Comparison of ENCODE assay signal across 12 cellular contexts in genomic region chr10:119138341-119139306, GRCh38. TPM values are rescaled to one million over a fixed set of nuclear protein-coding genes. Genes with fewer than 3 reads are reported as not detected.
DNase-seq lines count a peak whose midpoint lies in the region; ATAC-seq, FAIRE-seq and TF ChIP-seq lines count a peak whose summit lies in the region.
"Had no signal": no experiment of that assay in that cellular context is flagged by ENCODE, and none has a peak within 500 bp of the region (broad histone marks: within the 10 kb centered on the region; RNA-seq: fewer than 3 reads in every experiment).

No MANE protein-coding gene starts in this region.

- H3K27ac ChIP-seq in DND-41 (ENCODE audit: low read length) (peak overlapping the region; percentile 94), PC-9 (no peak overlapping the region), HepG2 (ENCODE audit: extremely low read length, insufficient read depth, low read length) (no peak overlapping the region), substantia nigra (ENCODE audit: low read depth, low read length, poor library complexity, severe bottlenecking) (no peak overlapping the region)
- H3K27ac ChIP-seq: 22Rv1, epithelial cell of prostate had no signal

- H4K20me1 ChIP-seq in DND-41 (ENCODE audit: insufficient read depth, low read length) (no peaks in the 10 kb centered on the region), PC-9 (ENCODE audit: insufficient read depth) (no peaks in the 10 kb centered on the region), HepG2 (ENCODE audit: insufficient read depth, low read length) (no peaks in the 10 kb centered on the region)

- H2AFZ ChIP-seq in DND-41 (ENCODE audit: low read depth, low read length): no peak overlapping the region
- no peak overlapping the region for H2AFZ ChIP-seq in PC-9
- H2AFZ ChIP-seq in HepG2 (ENCODE audit: low read length): no peak overlapping the region

- TF ChIP-seq CTCF in DND-41 (IDR thresholded peaks at IDR 0.05; ENCODE audit: borderline replicate concordance, extremely low read depth, low read length, poor library complexity, severe bottlenecking) (no peak), PC-9 (conservative IDR thresholded peaks at IDR 0.05) (no peak), HepG2 (CRISPR knock-in tag; IDR thresholded peaks at IDR 0.05) (no peak)

- H3F3A ChIP-seq in PC-9 (ENCODE audit: insufficient read depth, low read depth): no peaks in the 10 kb centered on the region

- peak overlapping the region; percentile 46 for H3K9ac ChIP-seq in DND-41 (ENCODE audit: low read depth, low read length)
- H3K9ac ChIP-seq in HepG2 (ENCODE audit: insufficient read depth, low read depth, low read length): no peak overlapping the region

- BruUV-seq in PC-9 (replicated peaks; lab: Mats Ljungman, UMichigan) (TSS peak; percentile 7), HepG2 (replicated peaks; lab: Mats Ljungman, UMichigan) (no TSS peak)

- no peaks in the 10 kb centered on the region for H3K9me3 ChIP-seq in DND-41 (ENCODE audit: insufficient read depth, low read length, severe bottlenecking)
- H3K9me3 ChIP-seq in PC-9 (ENCODE audit: insufficient read depth, low read depth): no peaks in the 10 kb centered on the region
- no peaks in the 10 kb centered on the region for H3K9me3 ChIP-seq in HepG2 (ENCODE audit: low read length)
- H3K9me3 ChIP-seq: upper lobe of left lung had no signal

- CTCF ChIA-PET in PC-9 (lab: Charles Lee): interaction anchor here (0.7 kb wide), 1 partner anchor 50 kb away, joined by 4 read pairs; no protein-coding TSS in a partner anchor
- CTCF ChIA-PET in HepG2 (lab: Yijun Ruan, JAX; ENCODE audit: low intra/inter-chr PET ratio, low total read pairs): no interaction called here

- H3K36me3 ChIP-seq in DND-41 (ENCODE audit: insufficient read depth, low read length): peaks cover 69% of the 10 kb centered on the region
- H3K36me3 ChIP-seq in PC-9 (ENCODE audit: low read depth): no peaks in the 10 kb centered on the region
- H3K36me3 ChIP-seq in HepG2 (replicated peaks in 1 of 2; ENCODE audit: control insufficient read depth in 1 of 2, insufficient read depth in 2 of 2, low read length in 2 of 2): peaks cover 3 to 26% of the 10 kb centered on the region in 2 experiments; a peak in 2 of 5 replicates

- no peak for TF ChIP-seq RAD21 in HepG2 (CRISPR knock-in tag; IDR thresholded peaks at IDR 0.05)

- peak; percentile 50 for ATAC-seq in DND-41 (ENCODE audit: insufficient read depth, low read depth)
- ATAC-seq in HepG2: peak; percentile 14

- 98% methylated on average over 17 of the region's 17 CpGs for WGBS in HepG2 (ENCODE audit: low lambda C conversion rate)

- POLR2A ChIA-PET in PC-9 (lab: Charles Lee; ENCODE audit: unreplicated experiment) (no interaction called here), HepG2 (lab: Yijun Ruan, JAX) (interaction anchor here (0.7 to 1.5 kb wide), 7 partner anchors 18 to 469 kb away, joined by 3 to 5 read pairs (median 3); partner anchors contain the start of genes DENND10 and GRK5)

- in situ Hi-C loops in HepG2 (cut with HindIII; ENCODE audit: extremely low pct_ligation_motif_present, low pct_unique_long_range_greater_than_20kb): no loop called here

- no peak overlapping the region for H3K4me2 ChIP-seq in DND-41 (ENCODE audit: insufficient read depth, low read length)
- no peak overlapping the region for H3K4me2 ChIP-seq in PC-9
- H3K4me2 ChIP-seq in HepG2 (ENCODE audit: low read depth, low read length): no peak overlapping the region

- intact Hi-C loops in PC-9 (cut with micrococcal nuclease; ENCODE audit: unreplicated experiment) (loop anchor here (10.0 kb wide), 1 partner anchor 1196 kb away; no protein-coding TSS in a partner anchor), HepG2 (cut with micrococcal nuclease; ENCODE audit: unreplicated experiment) (loop anchor here (1.0 kb wide), 2 partner anchors 60 to 279 kb away; no protein-coding TSS in a partner anchor)

- H3K9me2 ChIP-seq in PC-9 (ENCODE audit: insufficient read depth): no peaks in the 10 kb centered on the region

- TF ChIP-seq EP300 in HepG2 (IDR thresholded peaks at IDR 0.05; ENCODE audit: low read depth in 2 of 2, low read length in 2 of 2) (no peak), HepG2 (CRISPR knock-in tag; IDR thresholded peaks at IDR 0.05; ENCODE audit: borderline replicate concordance) (no peak)

- H3K4me3 ChIP-seq in DND-41 (ENCODE audit: low read depth in 1 of 2, low read length in 2 of 2) (no peak overlapping the region), PC-9 (no peak overlapping the region), HepG2 (replicated peaks in 1 of 3; ENCODE audit: insufficient read depth in 1 of 3, low read depth in 2 of 3, low read length in 3 of 3) (no peak overlapping the region)
- H3K4me3 ChIP-seq: upper lobe of left lung had no signal

- TF ChIP-seq POLR2A in HepG2 (IDR thresholded peaks at IDR 0.05; ENCODE audit: insufficient read depth in 1 of 2, low read depth in 2 of 2, low read length in 2 of 2): no peak

- DNase-seq in SIG-M5 treated with dmso at 0.1 percent for 504 hours (lab: John Stamatoyannopoulos, UW; ENCODE audit: unreplicated experiment) (peak; percentile 52), SIG-M5 (lab: John Stamatoyannopoulos, UW) (no peak), DND-41 (peak; percentile 80), PC-9 (no peak), HepG2 (ENCODE audit: low spot score) (no peak), substantia nigra (lab: John Stamatoyannopoulos, UW) (no peak), foreskin melanocyte (no peak), AG20443 (ENCODE audit: low spot score) (no peak)

- H3K79me2 ChIP-seq in DND-41 (ENCODE audit: insufficient read depth, low read length) (peaks cover 26% of the 10 kb centered on the region), PC-9 (ENCODE audit: low read depth) (no peaks in the 10 kb centered on the region), HepG2 (ENCODE audit: insufficient read depth, low read length) (no peaks in the 10 kb centered on the region)

- FAIRE-seq in HepG2 (lab: Jason Lieb, UNC): no peak
- FAIRE-seq: GM19239 had no signal

- H3K27me3 ChIP-seq in DND-41 (ENCODE audit: insufficient read depth, low read length, poor library complexity): no peaks in the 10 kb centered on the region
- no peaks in the 10 kb centered on the region for H3K27me3 ChIP-seq in PC-9 (ENCODE audit: insufficient read depth, low read depth)
- no peaks in the 10 kb centered on the region for H3K27me3 ChIP-seq in HepG2 (ENCODE audit: control insufficient read depth in 1 of 2, insufficient read depth in 2 of 2, low read length in 2 of 2)
- H3K27me3 ChIP-seq: upper lobe of left lung had no signal

- H3K4me1 ChIP-seq in DND-41 (ENCODE audit: insufficient read depth, low read length) (peaks cover 55% of the 10 kb centered on the region), PC-9 (replicated peaks; ENCODE audit: insufficient read depth) (no peaks in the 10 kb centered on the region), HepG2 (ENCODE audit: insufficient read depth, low read length) (peaks cover 7% of the 10 kb centered on the region)

RNA-seq across cellular contexts. Expression of gene SFXN4, which starts 26.9 kb away (rescaled TPM):
- total RNA-seq in PC-9 (2021) (15.4 and 18.3 TPM in 2 replicates), HepG2 (2016; rRNA removed; fragmentation: Illumina TruSeq; extraction: Trizol) (47.4 and 64.9 TPM in 2 replicates)
- total RNA-seq in HepG2 (2016; cell fraction: cytosol; rRNA removed; fragmentation: Illumina TruSeq; extraction: Trizol; ENCODE audit: low read depth): 71.2 and 73.7 TPM in 2 replicates
- 55.2 and 66.3 TPM in 2 replicates for total RNA-seq in HepG2 (2016; cell fraction: insoluble cytoplasmic fraction; rRNA removed; fragmentation: Illumina TruSeq; extraction: Trizol)
- total RNA-seq in HepG2 (2016; cell fraction: membrane; rRNA removed; fragmentation: Illumina TruSeq; extraction: Trizol): 75.6 and 82.1 TPM in 2 replicates
- 39.7 and 50.2 TPM in 2 replicates for total RNA-seq in HepG2 (2016; cell fraction: nucleus; rRNA removed; fragmentation: Illumina TruSeq; extraction: Trizol)
- polyA plus RNA-seq in HepG2 (2011; rRNA removed): 44.6 and 47.7 TPM in 2 replicates
- 31.1 and 39.7 TPM in 2 replicates for polyA plus RNA-seq in HepG2 (2011; cell fraction: cytosol; rRNA removed)
- 45.5 and 47.7 TPM in 2 replicates for polyA plus RNA-seq in HepG2 (2011; cell fraction: nucleus; rRNA removed)
- polyA plus RNA-seq in HepG2 (2012): 32.0 and 35.6 TPM in 2 replicates
- polyA plus RNA-seq in HepG2 (2016; cell fraction: cytosol; fragmentation: Illumina TruSeq; extraction: Trizol; ENCODE audit: low read depth): 63.0 and 72.7 TPM in 2 replicates
- polyA plus RNA-seq in HepG2 (2016; cell fraction: insoluble cytoplasmic fraction; fragmentation: Illumina TruSeq; extraction: Trizol; ENCODE audit: low read depth): 42.6 and 43.4 TPM in 2 replicates
- polyA plus RNA-seq in HepG2 (2016; cell fraction: membrane; fragmentation: Illumina TruSeq; extraction: Trizol; ENCODE audit: low read depth): 56.9 and 60.5 TPM in 2 replicates
- polyA plus RNA-seq in HepG2 (2016; cell fraction: nucleus; fragmentation: Illumina TruSeq; extraction: Trizol; ENCODE audit: insufficient read depth, low read depth): 62.6 and 72.4 TPM in 2 replicates
- polyA minus RNA-seq in HepG2 (2011; rRNA and poly(A)+ RNA removed; ENCODE audit: low replicate concordance): 25.6 and 27.5 TPM in 2 replicates
- polyA minus RNA-seq in HepG2 (2011; cell fraction: cytosol; rRNA and poly(A)+ RNA removed): 19.2 and 19.8 TPM in 2 replicates
- 21.6 and 26.9 TPM in 2 replicates for polyA minus RNA-seq in HepG2 (2011; cell fraction: nucleus; rRNA and poly(A)+ RNA removed)

RNA-seq across cellular contexts. Expression of gene DENND10, which starts 34.7 kb away (rescaled TPM):
- total RNA-seq in PC-9 (2021): 30.1 and 31.8 TPM in 2 replicates
- total RNA-seq in HepG2 (2016; rRNA removed; fragmentation: Illumina TruSeq; extraction: Trizol): 43.7 and 55.1 TPM in 2 replicates
- 60.9 and 63.9 TPM in 2 replicates for total RNA-seq in HepG2 (2016; cell fraction: cytosol; rRNA removed; fragmentation: Illumina TruSeq; extraction: Trizol; ENCODE audit: low read depth)
- total RNA-seq in HepG2 (2016; cell fraction: insoluble cytoplasmic fraction; rRNA removed; fragmentation: Illumina TruSeq; extraction: Trizol): 41.2 and 59.1 TPM in 2 replicates
- total RNA-seq in HepG2 (2016; cell fraction: membrane; rRNA removed; fragmentation: Illumina TruSeq; extraction: Trizol): 60.7 and 62.3 TPM in 2 replicates
- total RNA-seq in HepG2 (2016; cell fraction: nucleus; rRNA removed; fragmentation: Illumina TruSeq; extraction: Trizol): 30.6 and 33.8 TPM in 2 replicates
- polyA plus RNA-seq in HepG2 (2011; rRNA removed): 75.9 and 78.8 TPM in 2 replicates
- 55.4 and 68.0 TPM in 2 replicates for polyA plus RNA-seq in HepG2 (2011; cell fraction: cytosol; rRNA removed)
- 53.4 and 62.1 TPM in 2 replicates for polyA plus RNA-seq in HepG2 (2011; cell fraction: nucleus; rRNA removed)
- polyA plus RNA-seq in HepG2 (2012): 48.6 and 60.7 TPM in 2 replicates
- polyA plus RNA-seq in HepG2 (2016; cell fraction: cytosol; fragmentation: Illumina TruSeq; extraction: Trizol; ENCODE audit: low read depth): 54.2 and 68.0 TPM in 2 replicates
- polyA plus RNA-seq in HepG2 (2016; cell fraction: insoluble cytoplasmic fraction; fragmentation: Illumina TruSeq; extraction: Trizol; ENCODE audit: low read depth): 52.2 and 53.2 TPM in 2 replicates
- polyA plus RNA-seq in HepG2 (2016; cell fraction: membrane; fragmentation: Illumina TruSeq; extraction: Trizol; ENCODE audit: low read depth): 44.9 and 45.7 TPM in 2 replicates
- 34.1 and 37.6 TPM in 2 replicates for polyA plus RNA-seq in HepG2 (2016; cell fraction: nucleus; fragmentation: Illumina TruSeq; extraction: Trizol; ENCODE audit: insufficient read depth, low read depth)
- polyA minus RNA-seq in HepG2 (2011; rRNA and poly(A)+ RNA removed; ENCODE audit: low replicate concordance): 36.0 and 110 TPM in 2 replicates
- polyA minus RNA-seq in HepG2 (2011; cell fraction: cytosol; rRNA and poly(A)+ RNA removed): 38.8 and 41.4 TPM in 2 replicates
- polyA minus RNA-seq in HepG2 (2011; cell fraction: nucleus; rRNA and poly(A)+ RNA removed): 53.0 and 61.8 TPM in 2 replicates

RNA-seq across cellular contexts. Expression of gene PRDX3, which starts 40.0 kb away (rescaled TPM):
- total RNA-seq in PC-9 (2021): 110 and 144 TPM in 2 replicates
- 407 and 643 TPM in 2 replicates for total RNA-seq in HepG2 (2016; rRNA removed; fragmentation: Illumina TruSeq; extraction: Trizol)
- total RNA-seq in HepG2 (2016; cell fraction: cytosol; rRNA removed; fragmentation: Illumina TruSeq; extraction: Trizol; ENCODE audit: low read depth): 38.1 and 38.2 TPM in 2 replicates
- total RNA-seq in HepG2 (2016; cell fraction: insoluble cytoplasmic fraction; rRNA removed; fragmentation: Illumina TruSeq; extraction: Trizol): 410 and 682 TPM in 2 replicates
- total RNA-seq in HepG2 (2016; cell fraction: membrane; rRNA removed; fragmentation: Illumina TruSeq; extraction: Trizol): 107 and 113 TPM in 2 replicates
- total RNA-seq in HepG2 (2016; cell fraction: nucleus; rRNA removed; fragmentation: Illumina TruSeq; extraction: Trizol): 156 and 165 TPM in 2 replicates
- polyA plus RNA-seq in HepG2 (2011; rRNA removed): 422 and 565 TPM in 2 replicates
- 232 and 280 TPM in 2 replicates for polyA plus RNA-seq in HepG2 (2011; cell fraction: cytosol; rRNA removed)
- polyA plus RNA-seq in HepG2 (2011; cell fraction: nucleus; rRNA removed): 67.2 and 84.0 TPM in 2 replicates
- 200 and 294 TPM in 2 replicates for polyA plus RNA-seq in HepG2 (2012)
- polyA plus RNA-seq in HepG2 (2016; cell fraction: cytosol; fragmentation: Illumina TruSeq; extraction: Trizol; ENCODE audit: low read depth): 38.1 and 38.3 TPM in 2 replicates
- polyA plus RNA-seq in HepG2 (2016; cell fraction: insoluble cytoplasmic fraction; fragmentation: Illumina TruSeq; extraction: Trizol; ENCODE audit: low read depth): 634 and 704 TPM in 2 replicates
- 89.6 and 90.4 TPM in 2 replicates for polyA plus RNA-seq in HepG2 (2016; cell fraction: membrane; fragmentation: Illumina TruSeq; extraction: Trizol; ENCODE audit: low read depth)
- polyA plus RNA-seq in HepG2 (2016; cell fraction: nucleus; fragmentation: Illumina TruSeq; extraction: Trizol; ENCODE audit: insufficient read depth, low read depth): 227 and 242 TPM in 2 replicates
- 468 and 479 TPM in 2 replicates for polyA minus RNA-seq in HepG2 (2011; rRNA and poly(A)+ RNA removed; ENCODE audit: low replicate concordance)
- 135 and 138 TPM in 2 replicates for polyA minus RNA-seq in HepG2 (2011; cell fraction: cytosol; rRNA and poly(A)+ RNA removed)
- 69.5 and 85.7 TPM in 2 replicates for polyA minus RNA-seq in HepG2 (2011; cell fraction: nucleus; rRNA and poly(A)+ RNA removed)

RNA-seq across cellular contexts. Expression of gene EIF3A, which starts 58.0 kb away (rescaled TPM):
- total RNA-seq in PC-9 (2021) (85.5 and 102 TPM in 2 replicates), HepG2 (2016; rRNA removed; fragmentation: Illumina TruSeq; extraction: Trizol) (117 and 168 TPM in 2 replicates)
- 7.3 and 9.3 TPM in 2 replicates for total RNA-seq in HepG2 (2016; cell fraction: cytosol; rRNA removed; fragmentation: Illumina TruSeq; extraction: Trizol; ENCODE audit: low read depth)
- 115 and 148 TPM in 2 replicates for total RNA-seq in HepG2 (2016; cell fraction: insoluble cytoplasmic fraction; rRNA removed; fragmentation: Illumina TruSeq; extraction: Trizol)
- total RNA-seq in HepG2 (2016; cell fraction: membrane; rRNA removed; fragmentation: Illumina TruSeq; extraction: Trizol): 23.1 and 23.6 TPM in 2 replicates
- 102 and 106 TPM in 2 replicates for total RNA-seq in HepG2 (2016; cell fraction: nucleus; rRNA removed; fragmentation: Illumina TruSeq; extraction: Trizol)
- 25.6 and 28.3 TPM in 2 replicates for polyA plus RNA-seq in HepG2 (2011; rRNA removed)
- 15.4 and 25.4 TPM in 2 replicates for polyA plus RNA-seq in HepG2 (2011; cell fraction: cytosol; rRNA removed)
- polyA plus RNA-seq in HepG2 (2011; cell fraction: nucleus; rRNA removed): 26.1 and 34.0 TPM in 2 replicates
- 86.7 and 95.1 TPM in 2 replicates for polyA plus RNA-seq in HepG2 (2012)
- 2.7 and 3.3 TPM in 2 replicates for polyA plus RNA-seq in HepG2 (2016; cell fraction: cytosol; fragmentation: Illumina TruSeq; extraction: Trizol; ENCODE audit: low read depth)
- polyA plus RNA-seq in HepG2 (2016; cell fraction: insoluble cytoplasmic fraction; fragmentation: Illumina TruSeq; extraction: Trizol; ENCODE audit: low read depth): 125 and 133 TPM in 2 replicates
- 6.3 and 7.4 TPM in 2 replicates for polyA plus RNA-seq in HepG2 (2016; cell fraction: membrane; fragmentation: Illumina TruSeq; extraction: Trizol; ENCODE audit: low read depth)
- 107 and 120 TPM in 2 replicates for polyA plus RNA-seq in HepG2 (2016; cell fraction: nucleus; fragmentation: Illumina TruSeq; extraction: Trizol; ENCODE audit: insufficient read depth, low read depth)
- 42.9 and 64.9 TPM in 2 replicates for polyA minus RNA-seq in HepG2 (2011; rRNA and poly(A)+ RNA removed; ENCODE audit: low replicate concordance)
- polyA minus RNA-seq in HepG2 (2011; cell fraction: cytosol; rRNA and poly(A)+ RNA removed): 60.5 and 73.1 TPM in 2 replicates
- polyA minus RNA-seq in HepG2 (2011; cell fraction: nucleus; rRNA and poly(A)+ RNA removed): 107 and 117 TPM in 2 replicates

Comparison
In these comparisons a context has a peak if more than half of its experiments do, and no peak if none do; other contexts are left out.
1. DNase-seq: peak in SIG-M5 treated with dmso at 0.1 percent for 504 hours (single experiment) and DND-41 (single experiment); none in SIG-M5 (single experiment), PC-9 (0 of 2), HepG2 (single experiment), substantia nigra (0 of 49), foreskin melanocyte (single experiment) and AG20443 (single experiment).